ENCODE assay signal across 1 cellular context in the genomic region with DNA sequence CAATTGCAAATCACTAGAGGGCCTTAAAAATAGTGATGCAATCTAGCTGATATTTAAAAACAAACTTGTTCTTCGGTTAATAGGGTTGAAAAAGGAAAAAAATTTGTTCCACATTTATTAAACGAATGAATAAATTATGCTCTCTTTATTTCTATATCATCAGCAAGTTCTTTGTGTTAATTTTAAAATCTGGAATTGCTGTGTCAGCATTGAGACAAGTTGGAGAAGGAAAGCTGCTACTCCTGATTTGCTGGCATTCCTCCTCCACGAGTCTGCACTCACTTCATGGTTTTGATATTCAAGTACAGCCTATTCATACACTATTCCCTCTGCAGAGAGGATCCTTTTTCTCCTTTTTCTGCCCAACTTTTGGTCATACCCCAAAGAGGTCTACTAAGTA.
TF ChIP-seq lines count a peak whose summit lies in the region.

No MANE protein-coding gene starts in this region.

TF ChIP-seq in IMR-90, 13 proteins besides CTCF, POLR2A, EP300 and RAD21:
- TF ChIP-seq CEBPB (IDR thresholded peaks at IDR 0.05; ENCODE audit: low read depth, low read length) (peak; percentile 44; the same call in 1 of the 2 replicates), MAFK (IDR thresholded peaks at IDR 0.05; ENCODE audit: low read depth, low read length) (peak; percentile 97), MAZ (IDR thresholded peaks at IDR 0.05; ENCODE audit: borderline replicate concordance, low read depth, low read length) (no peak)
TF ChIP-seq in IMR-90: peak in this region for 2.
